1 cellular context compared by ENCODE assay signal in the genomic region with DNA sequence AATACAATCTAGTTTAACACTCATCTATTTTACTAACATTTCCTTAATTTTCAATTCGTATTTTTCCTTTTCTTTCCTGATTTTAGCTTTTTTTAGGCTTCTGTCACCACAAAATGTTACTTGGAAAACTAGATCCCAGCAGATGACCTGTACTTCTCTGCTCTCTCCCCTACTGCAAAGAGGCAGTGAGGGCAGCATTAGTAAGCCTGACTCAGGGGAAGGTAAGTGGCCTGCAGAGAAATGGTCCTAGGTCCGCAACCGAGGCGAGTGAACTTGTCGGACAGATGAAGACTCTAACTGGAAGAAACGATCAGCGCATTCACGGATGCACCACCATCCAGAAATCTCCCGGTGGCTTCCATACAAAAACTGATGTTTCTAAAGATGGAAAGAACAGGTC.
TF ChIP-seq lines count a peak whose summit lies in the region.

No MANE protein-coding gene starts in this region.

TF ChIP-seq in K562, 482 proteins besides CTCF, POLR2A, EP300 and RAD21:
- TF ChIP-seq ZNF696 (CRISPR knock-in tag; conservative IDR thresholded peaks at IDR 0.05) (no peak), CEBPG (CRISPR knock-in tag; IDR thresholded peaks at IDR 0.05) (no peak), CEBPG (tag; conservative IDR thresholded peaks at IDR 0.05 in 1 of 2, IDR thresholded peaks at IDR 0.05 in 1 of 2) (no peak), ZNF133 (CRISPR knock-in tag; IDR thresholded peaks at IDR 0.05) (no peak), NR2F6 (CRISPR knock-in tag; IDR thresholded peaks at IDR 0.05) (no peak), SAFB (IDR thresholded peaks at IDR 0.05; ENCODE audit: borderline replicate concordance, low read depth, low read length) (no peak), KDM1A (IDR thresholded peaks at IDR 0.05) (no peak), FOXA3 (CRISPR knock-in tag; conservative IDR thresholded peaks at IDR 0.05 in 1 of 2, IDR thresholded peaks at IDR 0.05 in 1 of 2) (no peak), ZNF239 (CRISPR knock-in tag; IDR thresholded peaks at IDR 0.05) (no peak), HSF4 (CRISPR knock-in tag; IDR thresholded peaks at IDR 0.05; ENCODE audit: borderline replicate concordance) (no peak), ETV1 (tag; conservative IDR thresholded peaks at IDR 0.05; ENCODE audit: low read depth) (no peak), SIX5 (IDR thresholded peaks at IDR 0.05; ENCODE audit: borderline replicate concordance in 1 of 2, insufficient read depth in 1 of 2, low read depth in 1 of 2, low read length in 2 of 2) (no peak), ZNF764 (CRISPR knock-in tag; IDR thresholded peaks at IDR 0.05; ENCODE audit: low read depth) (no peak), MCM2 (IDR thresholded peaks at IDR 0.05; ENCODE audit: low read depth) (no peak), NR1H2 (CRISPR knock-in tag; IDR thresholded peaks at IDR 0.05) (no peak), SRF (CRISPR knock-in tag; IDR thresholded peaks at IDR 0.05) (no peak)
- TF ChIP-seq, protein P1, sequence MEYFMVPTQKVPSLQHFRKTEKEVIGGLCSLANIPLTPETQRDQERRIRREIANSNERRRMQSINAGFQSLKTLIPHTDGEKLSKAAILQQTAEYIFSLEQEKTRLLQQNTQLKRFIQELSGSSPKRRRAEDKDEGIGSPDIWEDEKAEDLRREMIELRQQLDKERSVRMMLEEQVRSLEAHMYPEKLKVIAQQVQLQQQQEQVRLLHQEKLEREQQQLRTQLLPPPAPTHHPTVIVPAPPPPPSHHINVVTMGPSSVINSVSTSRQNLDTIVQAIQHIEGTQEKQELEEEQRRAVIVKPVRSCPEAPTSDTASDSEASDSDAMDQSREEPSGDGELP (CRISPR knock-in tag; IDR thresholded peaks at IDR 0.05; ENCODE audit: borderline replicate concordance): no peak
- TF ChIP-seq, protein P2, sequence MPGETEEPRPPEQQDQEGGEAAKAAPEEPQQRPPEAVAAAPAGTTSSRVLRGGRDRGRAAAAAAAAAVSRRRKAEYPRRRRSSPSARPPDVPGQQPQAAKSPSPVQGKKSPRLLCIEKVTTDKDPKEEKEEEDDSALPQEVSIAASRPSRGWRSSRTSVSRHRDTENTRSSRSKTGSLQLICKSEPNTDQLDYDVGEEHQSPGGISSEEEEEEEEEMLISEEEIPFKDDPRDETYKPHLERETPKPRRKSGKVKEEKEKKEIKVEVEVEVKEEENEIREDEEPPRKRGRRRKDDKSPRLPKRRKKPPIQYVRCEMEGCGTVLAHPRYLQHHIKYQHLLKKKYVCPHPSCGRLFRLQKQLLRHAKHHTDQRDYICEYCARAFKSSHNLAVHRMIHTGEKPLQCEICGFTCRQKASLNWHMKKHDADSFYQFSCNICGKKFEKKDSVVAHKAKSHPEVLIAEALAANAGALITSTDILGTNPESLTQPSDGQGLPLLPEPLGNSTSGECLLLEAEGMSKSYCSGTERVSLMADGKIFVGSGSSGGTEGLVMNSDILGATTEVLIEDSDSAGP (CRISPR knock-in tag; IDR thresholded peaks at IDR 0.05): no peak
- TF ChIP-seq, protein P3, sequence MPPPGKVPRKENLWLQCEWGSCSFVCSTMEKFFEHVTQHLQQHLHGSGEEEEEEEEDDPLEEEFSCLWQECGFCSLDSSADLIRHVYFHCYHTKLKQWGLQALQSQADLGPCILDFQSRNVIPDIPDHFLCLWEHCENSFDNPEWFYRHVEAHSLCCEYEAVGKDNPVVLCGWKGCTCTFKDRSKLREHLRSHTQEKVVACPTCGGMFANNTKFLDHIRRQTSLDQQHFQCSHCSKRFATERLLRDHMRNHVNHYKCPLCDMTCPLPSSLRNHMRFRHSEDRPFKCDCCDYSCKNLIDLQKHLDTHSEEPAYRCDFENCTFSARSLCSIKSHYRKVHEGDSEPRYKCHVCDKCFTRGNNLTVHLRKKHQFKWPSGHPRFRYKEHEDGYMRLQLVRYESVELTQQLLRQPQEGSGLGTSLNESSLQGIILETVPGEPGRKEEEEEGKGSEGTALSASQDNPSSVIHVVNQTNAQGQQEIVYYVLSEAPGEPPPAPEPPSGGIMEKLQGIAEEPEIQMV (tag; conservative IDR thresholded peaks at IDR 0.05; ENCODE audit: low read depth): no peak
- TF ChIP-seq, protein P4, sequence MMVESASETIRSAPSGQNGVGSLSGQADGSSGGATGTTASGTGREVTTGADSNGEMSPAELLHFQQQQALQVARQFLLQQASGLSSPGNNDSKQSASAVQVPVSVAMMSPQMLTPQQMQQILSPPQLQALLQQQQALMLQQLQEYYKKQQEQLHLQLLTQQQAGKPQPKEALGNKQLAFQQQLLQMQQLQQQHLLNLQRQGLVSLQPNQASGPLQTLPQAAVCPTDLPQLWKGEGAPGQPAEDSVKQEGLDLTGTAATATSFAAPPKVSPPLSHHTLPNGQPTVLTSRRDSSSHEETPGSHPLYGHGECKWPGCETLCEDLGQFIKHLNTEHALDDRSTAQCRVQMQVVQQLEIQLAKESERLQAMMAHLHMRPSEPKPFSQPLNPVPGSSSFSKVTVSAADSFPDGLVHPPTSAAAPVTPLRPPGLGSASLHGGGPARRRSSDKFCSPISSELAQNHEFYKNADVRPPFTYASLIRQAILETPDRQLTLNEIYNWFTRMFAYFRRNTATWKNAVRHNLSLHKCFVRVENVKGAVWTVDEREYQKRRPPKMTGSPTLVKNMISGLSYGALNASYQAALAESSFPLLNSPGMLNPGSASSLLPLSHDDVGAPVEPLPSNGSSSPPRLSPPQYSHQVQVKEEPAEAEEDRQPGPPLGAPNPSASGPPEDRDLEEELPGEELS (CRISPR knock-in tag; IDR thresholded peaks at IDR 0.05; ENCODE audit: borderline replicate concordance): no peak
- TF ChIP-seq, protein P5, sequence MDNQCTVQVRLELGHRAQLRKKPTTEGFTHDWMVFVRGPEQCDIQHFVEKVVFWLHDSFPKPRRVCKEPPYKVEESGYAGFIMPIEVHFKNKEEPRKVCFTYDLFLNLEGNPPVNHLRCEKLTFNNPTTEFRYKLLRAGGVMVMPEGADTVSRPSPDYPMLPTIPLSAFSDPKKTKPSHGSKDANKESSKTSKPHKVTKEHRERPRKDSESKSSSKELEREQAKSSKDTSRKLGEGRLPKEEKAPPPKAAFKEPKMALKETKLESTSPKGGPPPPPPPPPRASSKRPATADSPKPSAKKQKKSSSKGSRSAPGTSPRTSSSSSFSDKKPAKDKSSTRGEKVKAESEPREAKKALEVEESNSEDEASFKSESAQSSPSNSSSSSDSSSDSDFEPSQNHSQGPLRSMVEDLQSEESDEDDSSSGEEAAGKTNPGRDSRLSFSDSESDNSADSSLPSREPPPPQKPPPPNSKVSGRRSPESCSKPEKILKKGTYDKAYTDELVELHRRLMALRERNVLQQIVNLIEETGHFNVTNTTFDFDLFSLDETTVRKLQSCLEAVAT (IDR thresholded peaks at IDR 0.05): no peak
